In the genomic region with DNA sequence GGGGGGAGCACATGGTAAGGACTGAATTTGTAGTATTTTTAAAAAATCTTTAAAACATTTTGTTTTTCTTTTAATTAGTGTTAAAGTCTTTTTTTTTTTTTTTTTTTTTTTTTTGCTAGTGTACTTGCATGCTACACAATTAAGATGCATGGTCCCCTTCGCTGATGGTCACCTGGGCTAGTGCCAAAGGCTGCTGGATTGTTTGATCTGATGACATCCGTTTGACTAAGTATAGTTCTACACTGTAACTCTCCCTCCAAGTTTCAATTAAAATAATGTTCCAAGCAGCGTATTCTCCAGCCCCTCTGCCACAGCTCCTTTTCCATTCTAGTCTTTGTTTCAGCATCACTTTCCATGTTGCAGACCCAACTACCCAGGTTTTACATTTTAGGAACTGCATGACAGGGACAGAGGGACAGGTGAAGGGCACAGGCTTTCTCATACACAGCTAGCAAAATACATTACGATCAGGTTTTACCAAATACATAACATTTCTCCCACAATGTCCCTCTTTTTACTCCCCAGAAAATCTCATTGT, we compare ENCODE assay signal across 8 cellular contexts. TPM values are rescaled to one million over a fixed set of nuclear protein-coding genes. Genes with fewer than 3 reads are reported as not detected.
A peak's percentile ranks its signal among the peaks of the same experiment; 100 is the strongest.
DNase-seq lines count a peak whose midpoint lies in the region; ATAC-seq, FAIRE-seq and TF ChIP-seq lines count a peak whose summit lies in the region.

No MANE protein-coding gene starts in this region.

- in situ Hi-C loops in K562 (cut with MboI), result loop anchor here (10.0 kb wide), 1 partner anchor 81 kb away; no protein-coding TSS in a partner anchor

- H3K79me2 ChIP-seq in GM23338 (replicated peaks; ENCODE audit: insufficient read depth) (peaks cover 32% of the 10 kb centered on the region), K562 (ENCODE audit: control insufficient read depth, insufficient read depth, low read length) (no peaks in the 10 kb centered on the region)

- TF ChIP-seq EP300 in A549 (IDR thresholded peaks at IDR 0.05) (no peak), K562 (IDR thresholded peaks at IDR 0.05; ENCODE audit: low read length) (no peak)

- H3K9me2 ChIP-seq in GM23338 (ENCODE audit: insufficient read depth), result no peaks in the 10 kb centered on the region

- H3K27ac ChIP-seq in A549 (peak overlapping the region; percentile 93 to 99), GM23338 (ENCODE audit: low read depth) (no peak overlapping the region), K562 (ENCODE audit: extremely low read depth, low read depth, low read length) (no peak overlapping the region), lower lobe of right lung (peak overlapping the region; percentile 74), vagina (peak overlapping the region; percentile 92)

- H3K27me3 ChIP-seq in GM23338 (ENCODE audit: insufficient read depth) (peaks cover 9% of the 10 kb centered on the region), K562 (ENCODE audit: control insufficient read depth in 2 of 2, insufficient read depth in 2 of 2, low read length in 2 of 2) (peaks cover 5 to 7% of the 10 kb centered on the region in 2 experiments; a peak in 1 of 5 replicates), lower lobe of right lung (ENCODE audit: low read depth) (no peaks in the 10 kb centered on the region), vagina (no peaks in the 10 kb centered on the region)

- H3K4me1 Mint-ChIP-seq in GM23338, result peaks cover 25% of the 10 kb centered on the region

- 6% methylated on average over 4 of the region's 4 CpGs for WGBS in A549 (ENCODE audit: missing lambda C conversion rate)
- WGBS in K562 (ENCODE audit: insufficient coverage, low coverage, missing lambda C conversion rate), result 4% methylated on average over 4 of the region's 4 CpGs

- TF ChIP-seq CTCF in A549 (IDR thresholded peaks at IDR 0.05), result no peak
- no peak for TF ChIP-seq CTCF in GM23338 (conservative IDR thresholded peaks at IDR 0.05; ENCODE audit: low read depth in 2 of 2)
- no peak for TF ChIP-seq CTCF in K562 (IDR thresholded peaks at IDR 0.05 in 2 of 3, conservative IDR thresholded peaks at IDR 0.05 in 1 of 3; ENCODE audit: insufficient read depth in 2 of 3, low read depth in 1 of 3, low read length in 3 of 3)
- TF ChIP-seq CTCF in lower lobe of right lung (IDR thresholded peaks at IDR 0.05), result no peak
- no peak for TF ChIP-seq CTCF in vagina (IDR thresholded peaks at IDR 0.05)

- H3K27ac Mint-ChIP-seq in GM23338, result 0 out of 2 replicates have a peak overlapping the region, but pooled peaks have one; percentile 0

- peak overlapping the region; percentile 35 to 91; a peak in 2 of 4 replicates for H3K9ac ChIP-seq in K562 (ENCODE audit: insufficient read depth in 1 of 2, low read depth in 2 of 2, low read length in 2 of 2)

- no TSS peak for BruUV-seq in K562 (replicated peaks; lab: Mats Ljungman, UMichigan)

- CTCF ChIA-PET in A549 (lab: Yijun Ruan, JAX), result interaction anchor here (0.6 to 1.3 kb wide), 7 partner anchors 9 to 281 kb away, joined by 3 to 4 read pairs (median 3); no protein-coding TSS in a partner anchor
- CTCF ChIA-PET in K562 (lab: Yijun Ruan, JAX; ENCODE audit: low intra/inter-chr PET ratio), result interaction anchor here (0.6 to 1.6 kb wide), 3 partner anchors 9 to 80 kb away, joined by 3 to 12 read pairs (median 3); no protein-coding TSS in a partner anchor

- no peak for FAIRE-seq in A549 (lab: Jason Lieb, UNC)
- FAIRE-seq in K562 (lab: Jason Lieb, UNC), result no peak

- TF ChIP-seq POLR2A in A549 (IDR thresholded peaks at IDR 0.05; ENCODE audit: low read length) (no peak), K562 (conservative IDR thresholded peaks at IDR 0.05) (no peak), vagina (IDR thresholded peaks at IDR 0.05) (no peak)

- peak overlapping the region; percentile 72 for H3K4me3 Mint-ChIP-seq in GM23338

- DNase-seq in A549 (ENCODE audit: low read depth in 1 of 2, low spot score in 1 of 2) (no peak), GM23338 (ENCODE audit: low spot score) (no peak), K562 (ENCODE audit: extremely low read depth in 1 of 4, low spot score in 3 of 4) (no peak), lower lobe of right lung (no peak), vagina (ENCODE audit: extremely low spot score in 2 of 2) (no peak), medulla oblongata (ENCODE audit: extremely low spot score) (no peak), GM19238 (ENCODE audit: insufficient read length, low spot score) (no peak)

- POLR2A ChIA-PET in A549 (lab: Yijun Ruan, JAX), result no interaction called here
- POLR2A ChIA-PET in K562 (lab: Yijun Ruan, JAX), result no interaction called here

- H3K9me3 Mint-ChIP-seq in GM23338, result no peaks in the 10 kb centered on the region

- no peaks in the 10 kb centered on the region for H3K27me3 Mint-ChIP-seq in GM23338 (ENCODE audit: insufficient read depth, low read depth, poor library complexity)

- no peaks in the 10 kb centered on the region for H3K36me3 Mint-ChIP-seq in GM23338 (ENCODE audit: low read depth)

- H4K20me1 ChIP-seq in GM23338 (replicated peaks; ENCODE audit: insufficient read depth) (peaks cover 19% of the 10 kb centered on the region), K562 (replicated peaks; ENCODE audit: control insufficient read depth, insufficient read depth, low read length) (no peaks in the 10 kb centered on the region)

- no peaks in the 10 kb centered on the region; the same call in 1 of the 2 replicates for H3F3A ChIP-seq in GM23338 (replicated peaks; ENCODE audit: low read depth)

- H3K4me2 ChIP-seq in A549 (peak overlapping the region; percentile 83), GM23338 (peak overlapping the region; percentile 70), K562 (ENCODE audit: insufficient read depth, low read length) (peak overlapping the region; percentile 27)

- H3K9me3 ChIP-seq in A549 (no peaks in the 10 kb centered on the region), K562 (replicated peaks; ENCODE audit: control insufficient read depth, insufficient read depth, low read depth, low read length) (no peaks in the 10 kb centered on the region), lower lobe of right lung (no peaks in the 10 kb centered on the region), vagina (no peaks in the 10 kb centered on the region)

- H3K4me3 ChIP-seq in A549 (peak overlapping the region; percentile 62), GM23338 (peak overlapping the region; percentile 89), K562 (peak overlapping the region; percentile 55), lower lobe of right lung (peak overlapping the region; percentile 82), vagina (peak overlapping the region; percentile 81 to 95)

- H3K36me3 ChIP-seq in GM23338 (ENCODE audit: insufficient read depth), result peaks cover 2% of the 10 kb centered on the region; the same call in 1 of the 2 replicates
- no peaks in the 10 kb centered on the region for H3K36me3 ChIP-seq in K562 (ENCODE audit: control insufficient read depth, insufficient read depth, low read length)
- no peaks in the 10 kb centered on the region for H3K36me3 ChIP-seq in lower lobe of right lung
- H3K36me3 ChIP-seq in vagina, result no peaks in the 10 kb centered on the region

- H3K4me1 ChIP-seq in A549 (peaks cover 4% of the 10 kb centered on the region; the same call in 1 of the 3 replicates), GM23338 (ENCODE audit: insufficient read depth) (peaks cover 20% of the 10 kb centered on the region), K562 (replicated peaks in 1 of 2; ENCODE audit: control insufficient read depth in 2 of 2, insufficient read depth in 2 of 2, low read length in 2 of 2) (peaks cover 0 to 15% of the 10 kb centered on the region in 2 experiments; a peak in 2 of 5 replicates), lower lobe of right lung (peaks cover 19% of the 10 kb centered on the region), vagina (peaks cover 33% of the 10 kb centered on the region)

- ATAC-seq in A549 (peak in 1 of 2 experiments; percentile 13; a peak in 3 of 6 replicates), GM23338 (no peak), K562 (no peak), lower lobe of right lung (no peak), GM21576 (IDR thresholded peaks at IDR 0.05; ENCODE audit: unreplicated experiment) (no peak)

- H2AFZ ChIP-seq in GM23338 (peak overlapping the region; percentile 84; the same call in 1 of the 2 replicates), K562 (ENCODE audit: low read depth, low read length) (peak overlapping the region; percentile 35)

- no peaks in the 10 kb centered on the region for H3K9me1 ChIP-seq in K562 (ENCODE audit: control insufficient read depth, insufficient read depth, low read length)

- TF ChIP-seq RAD21 in A549 (conservative IDR thresholded peaks at IDR 0.05 in 1 of 2, IDR thresholded peaks at IDR 0.05 in 1 of 2), result no peak
- TF ChIP-seq RAD21 in K562 (CRISPR knock-in tag; conservative IDR thresholded peaks at IDR 0.05 in 1 of 2, IDR thresholded peaks at IDR 0.05 in 1 of 2), result no peak

- intact Hi-C loops in K562 (cut with micrococcal nuclease), result loop anchor here (1.0 to 10.0 kb wide), 2 partner anchors 80 to 301 kb away; no protein-coding TSS in a partner anchor
- intact Hi-C loops in lower lobe of right lung (cut with DNase I), result no loop called here
- intact Hi-C loops in vagina (cut with DNase I), result no loop called here

RNA-seq across cellular contexts. Expression of a gene that starts 0.9 kb away (rescaled TPM):
- polyA plus RNA-seq in A549 (2011; rRNA removed) (15.8 and 17.2 TPM in 2 replicates), A549 (2017; fragmentation: RNase III; extraction: RNeasy Plus Mini Kit Qiagen cat#74134 plus additional on column Dnase treatment) (6.2 to 6.4 TPM (median 6.2 TPM) in 3 replicates), GM23338 (2016; fragmentation: Nextera tagmentation; extraction: Ambion mirVana) (5.9 and 7.8 TPM in 2 replicates), K562 (2011; rRNA removed) (3.8 and 11.0 TPM in 2 replicates), K562 (2014; fragmentation: Illumina TruSeq; extraction: Trizol) (4.9 and 6.1 TPM in 2 replicates), K562 (2014; fragmentation: Nextera tagmentation; extraction: Ambion mirVana) (1 to 10 TPM; 1.8 to 2.1 TPM), K562 (2014; rRNA removed) (4.3 and 4.8 TPM in 2 replicates)
- polyA plus RNA-seq in A549 (2012; cell fraction: cytosol; rRNA removed), result 4.2 and 5.2 TPM in 2 replicates
- polyA plus RNA-seq in A549 (2012; cell fraction: nucleus; rRNA removed), result 2.8 and 4.9 TPM in 2 replicates
- 10.2 and 11.0 TPM in 2 replicates for polyA minus RNA-seq in A549 (2011; rRNA and poly(A)+ RNA removed)
- total RNA-seq in GM23338 (2014; rRNA removed; shearing (Covaris generic)), result 24.6 and 27.0 TPM in 2 replicates
- 2.0 and 5.7 TPM in 2 replicates for total RNA-seq in K562 (2011; cell fraction: chromatin; rRNA removed; ENCODE audit: low replicate concordance)
- total RNA-seq in K562 (2011; cell fraction: nucleolus; rRNA removed), result 0.83 and 1.6 TPM in 2 replicates
- total RNA-seq in K562 (2011; cell fraction: nucleoplasm; rRNA removed), result 3.0 and 5.2 TPM in 2 replicates
- total RNA-seq in K562 (2014; rRNA removed) (4.9 and 5.3 TPM in 2 replicates), K562 (2014; rRNA removed; fragmentation: Illumina TruSeq; extraction: Trizol) (5.9 and 6.1 TPM in 2 replicates), K562 (2015; rRNA removed; fragmentation: Illumina TruSeq; extraction: Trizol) (4.0 and 4.5 TPM in 2 replicates), K562 (2021) (4.4 and 4.8 TPM in 2 replicates), lower lobe of right lung (12.0 TPM), vagina (15.0 TPM)
- 0.79 and 5.8 TPM in 2 replicates for polyA plus RNA-seq in K562 (2011; cell fraction: cytosol; rRNA removed)
- 2.8 and 13.3 TPM in 2 replicates for polyA plus RNA-seq in K562 (2011; cell fraction: nucleus; rRNA removed)
- 2.8 and 4.4 TPM in 2 replicates for polyA plus RNA-seq in K562 (2012)
- 4.5 and 16.6 TPM in 2 replicates for polyA minus RNA-seq in K562 (2011; rRNA and poly(A)+ RNA removed)
- polyA minus RNA-seq in K562 (2011; cell fraction: cytosol; rRNA and poly(A)+ RNA removed), result 1.6 and 4.5 TPM in 2 replicates
- 2.0 and 10.1 TPM in 2 replicates for polyA minus RNA-seq in K562 (2011; cell fraction: nucleus; rRNA and poly(A)+ RNA removed)

Comparison
In these comparisons a context has a peak if more than half of its experiments do, and no peak if none do; other contexts are left out.
1. H3K27ac ChIP-seq: peak in A549 (2 of 2), lower lobe of right lung (single experiment) and vagina (single experiment); none in GM23338 (single experiment) and K562 (single experiment).
2. H3K4me2 ChIP-seq: peak in every context shown above with its lines; median percentile 83 in A549; 70 in GM23338; 27 in K562.
3. Peak in every context shown above with its lines, with median percentiles within 50 percentile points of each other: H3K4me3 ChIP-seq.